Comparison of ENCODE assay signal across 22 cellular contexts in the genomic region with DNA sequence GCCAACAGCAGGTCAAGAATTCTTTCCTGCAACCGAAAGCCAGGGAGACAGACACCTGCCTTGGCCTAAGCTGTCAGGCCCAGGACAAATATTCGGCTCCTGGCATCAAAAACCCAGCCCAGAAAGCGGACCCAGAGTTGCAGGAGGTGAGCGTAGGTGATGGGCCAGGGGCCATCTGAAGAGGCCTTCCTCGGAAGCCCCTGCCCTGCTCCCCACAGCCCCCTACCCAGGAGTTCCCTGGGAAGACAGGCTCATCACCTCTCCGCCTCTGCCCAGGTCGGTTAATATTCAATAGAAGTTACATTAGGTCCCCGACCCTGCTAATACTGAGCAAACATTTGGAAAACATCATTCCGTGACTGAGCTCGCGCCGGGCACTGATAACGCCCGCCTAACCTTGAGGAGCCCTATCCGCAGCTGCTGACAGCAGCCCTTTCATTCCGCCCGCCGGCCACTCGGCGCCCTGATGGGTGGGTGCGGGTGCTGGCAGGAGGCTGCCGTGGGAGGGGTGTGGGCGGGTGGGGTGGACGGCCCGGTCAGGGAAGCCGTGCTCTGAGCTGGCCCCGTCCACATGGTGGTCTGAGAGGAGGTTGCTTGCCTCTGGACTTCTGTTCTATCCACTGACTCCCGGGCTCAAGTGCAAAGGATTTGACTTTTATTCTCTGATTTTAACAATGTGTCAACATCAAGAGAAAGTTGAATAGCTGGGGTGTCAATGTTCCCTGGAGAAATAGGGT. TPM values are rescaled to one million over a fixed set of nuclear protein-coding genes. Genes with fewer than 3 reads are reported as not detected.
DNase-seq lines count a peak whose midpoint lies in the region; ATAC-seq and TF ChIP-seq lines count a peak whose summit lies in the region.
"Had no signal": no experiment of that assay in that cellular context is flagged by ENCODE, and none has a peak within 500 bp of the region (broad histone marks: within the 10 kb centered on the region; RNA-seq: fewer than 3 reads in every experiment).

No MANE protein-coding gene starts in this region.

- H3K4me1 Mint-ChIP-seq in nephron, result peaks cover 14% of the 10 kb centered on the region
- no peaks in the 10 kb centered on the region for H3K4me1 Mint-ChIP-seq in T-helper 17 cell
- H3K4me1 Mint-ChIP-seq: CD4-positive, alpha-beta memory T cell; IgD-negative memory B cell had no signal

- H3K36me3 Mint-ChIP-seq in nephron (ENCODE audit: low read depth) (peaks cover 4% of the 10 kb centered on the region), T-helper 17 cell (ENCODE audit: low read depth) (no peaks in the 10 kb centered on the region)
- H3K36me3 Mint-ChIP-seq: CD4-positive, alpha-beta memory T cell; IgD-negative memory B cell had no signal

- peak; percentile 48 to 62 (median 50) for DNase-seq in body of pancreas
- DNase-seq in Right ventricle myocardium inferior (ENCODE audit: missing footprints), result no peak
- DNase-seq in GM10248 (ENCODE audit: extremely low spot score), result no peak
- no peak for DNase-seq in T-helper 17 cell
- DNase-seq: CD4-positive, alpha-beta memory T cell; DMS53; EL; Karpas-422; NCI-H1417 treated with DMSO at 0.1 percent for 48 hours; NCI-H187 treated with DMSO at 0.1 percent for 48 hours; NCI-H2227 treated with DMSO at 0.1 percent for 48 hours; NCI-H524; PC-9; SJCRH30 had no signal

- ATAC-seq in body of pancreas, result peak; percentile 69
- ATAC-seq in Right ventricle myocardium inferior, result no peak
- ATAC-seq in HG02759 (IDR thresholded peaks at IDR 0.05; ENCODE audit: unreplicated experiment), result no peak
- no peak for ATAC-seq in T-helper 17 cell

- no peaks in the 10 kb centered on the region for H3K9me3 Mint-ChIP-seq in nephron
- H3K9me3 Mint-ChIP-seq: CD4-positive, alpha-beta memory T cell; IgD-negative memory B cell had no signal

- peak overlapping the region; percentile 68 to 77 (median 75) for H3K27ac Mint-ChIP-seq in nephron
- H3K27ac Mint-ChIP-seq in T-helper 17 cell, result no peak overlapping the region
- H3K27ac Mint-ChIP-seq: CD4-positive, alpha-beta memory T cell had no signal

- no peaks in the 10 kb centered on the region for H3K36me3 ChIP-seq in HUES48 (ENCODE audit: control insufficient read depth, insufficient read depth, low read length)
- peaks cover 0 to 6% of the 10 kb centered on the region in 2 donors for H3K36me3 ChIP-seq in body of pancreas (replicated peaks in 1 of 2; ENCODE audit: insufficient read depth in 1 of 2, low read depth in 2 of 2)
- peaks cover 9 to 39% (median 32%) of the 10 kb centered on the region in 4 donors for H3K36me3 ChIP-seq in liver (ENCODE audit: control insufficient read depth in 4 of 4, insufficient read depth in 3 of 4, low read depth in 1 of 4, low read length in 3 of 4)
- H3K36me3 ChIP-seq: BLaER1, SJCRH30 had no signal

- H3K27me3 ChIP-seq in HUES48 (ENCODE audit: control insufficient read depth, insufficient read depth, low read length) (no peaks in the 10 kb centered on the region), body of pancreas (no peaks in the 10 kb centered on the region), liver (ENCODE audit: control insufficient read depth in 4 of 4, insufficient read depth in 4 of 4, low read length in 3 of 4) (no peaks in the 10 kb centered on the region)
- H3K27me3 ChIP-seq: BLaER1 had no signal

- no peaks in the 10 kb centered on the region for H3K4me1 ChIP-seq in HUES48 (ENCODE audit: control insufficient read depth, insufficient read depth, low read length)
- peaks cover 23% of the 10 kb centered on the region for H3K4me1 ChIP-seq in body of pancreas
- peaks cover 28 to 90% (median 56%) of the 10 kb centered on the region in 4 donors for H3K4me1 ChIP-seq in liver (ENCODE audit: control insufficient read depth in 4 of 4, insufficient read depth in 4 of 4, low read length in 3 of 4)
- H3K4me1 ChIP-seq: BLaER1, SJCRH30 had no signal

- TF ChIP-seq POLR2A in body of pancreas (IDR thresholded peaks at IDR 0.05), result no peak

- intact Hi-C loops in body of pancreas (cut with DNase I) (no loop called here), Right ventricle myocardium inferior (cut with DNase I) (no loop called here)

- WGBS in body of pancreas, 2 donors, result 19 to 20% methylated on average over 6 to 28 of the region's 28 CpGs
- WGBS in liver, result 33% methylated on average over 28 of the region's 28 CpGs

- H3K9ac ChIP-seq in HUES48 (ENCODE audit: low read depth, low read length) (no peak overlapping the region), liver (ENCODE audit: low read depth in 1 of 2, low read length in 2 of 2) (peak overlapping the region; percentile 80 to 92)
- H3K9ac ChIP-seq: BLaER1 had no signal

- H3K4me3 Mint-ChIP-seq in nephron, result no peak overlapping the region
- no peak overlapping the region for H3K4me3 Mint-ChIP-seq in T-helper 17 cell
- H3K4me3 Mint-ChIP-seq: CD4-positive, alpha-beta memory T cell had no signal

- H3K9me3 ChIP-seq in HUES48 (ENCODE audit: control insufficient read depth, insufficient read depth, low read length), result no peaks in the 10 kb centered on the region
- H3K9me3 ChIP-seq in body of pancreas, result no peaks in the 10 kb centered on the region
- no peaks in the 10 kb centered on the region for H3K9me3 ChIP-seq in liver (ENCODE audit: control insufficient read depth in 4 of 4, low read length in 3 of 4)
- H3K9me3 ChIP-seq in T-helper 17 cell (ENCODE audit: control insufficient read depth, low read length, poor library complexity, severe bottlenecking), result no peaks in the 10 kb centered on the region
- H3K9me3 ChIP-seq: BLaER1, SJCRH30 had no signal

- TF ChIP-seq CTCF in body of pancreas (IDR thresholded peaks at IDR 0.05) (no peak), liver (IDR thresholded peaks at IDR 0.05; ENCODE audit: low read depth, low read length, missing input control) (no peak), nephron (IDR thresholded peaks at IDR 0.05; ENCODE audit: unreplicated experiment in 3 of 3) (no peak), GM10248 (IDR thresholded peaks at IDR 0.05; ENCODE audit: control extremely low read depth, extremely low read depth, low read depth, missing control alignments) (no peak)

- peaks cover 8% of the 10 kb centered on the region for H3K27me3 Mint-ChIP-seq in nephron (ENCODE audit: low read depth)
- H3K27me3 Mint-ChIP-seq in T-helper 17 cell, result peaks cover 38% of the 10 kb centered on the region

- peak; percentile 25 to 48 for TF ChIP-seq RAD21 in liver (IDR thresholded peaks at IDR 0.05)

- H3K4me3 ChIP-seq in HUES48 (ENCODE audit: low read depth, low read length), result no peak overlapping the region
- no peak overlapping the region for H3K4me3 ChIP-seq in body of pancreas
- no peak overlapping the region for H3K4me3 ChIP-seq in liver (ENCODE audit: low read depth in 1 of 3, low read length in 3 of 3)
- H3K4me3 ChIP-seq: BLaER1, PC-9, SJCRH30 had no signal

- POLR2A ChIA-PET in GM10248 (lab: Yijun Ruan, JAX), result no interaction called here

- CTCF ChIA-PET in GM10248 (lab: Yijun Ruan, JAX), result interaction anchor here (1.4 kb wide), 1 partner anchor 37 kb away, joined by 3 read pairs; no protein-coding TSS in a partner anchor

- H3K27ac ChIP-seq in HUES48 (ENCODE audit: low read depth, low read length), result peak overlapping the region; percentile 37
- peak overlapping the region in 3 of 4 donors; percentile 15 to 55 (median 24) for H3K27ac ChIP-seq in body of pancreas
- H3K27ac ChIP-seq in liver (ENCODE audit: low read depth in 1 of 2, low read length in 2 of 2), result peak overlapping the region; percentile 91 to 93
- H3K27ac ChIP-seq: BLaER1, PC-9, SJCRH30 had no signal

TF ChIP-seq in liver, 16 proteins besides CTCF, POLR2A, EP300 and RAD21:
- TF ChIP-seq JUND (IDR thresholded peaks at IDR 0.05) (peak in 1 of 2 donors; percentile 54), YY1 (IDR thresholded peaks at IDR 0.05) (peak; percentile 47), HNF4A (conservative IDR thresholded peaks at IDR 0.05) (peak; percentile 24 to 61), TAF1 (conservative IDR thresholded peaks at IDR 0.05) (peak; percentile 35), RXRA (IDR thresholded peaks at IDR 0.05) (peak; percentile 88 to 89), NR2F2 (IDR thresholded peaks at IDR 0.05) (no peak), SP1 (IDR thresholded peaks at IDR 0.05) (peak; percentile 77)
- TF ChIP-seq, protein P1, sequence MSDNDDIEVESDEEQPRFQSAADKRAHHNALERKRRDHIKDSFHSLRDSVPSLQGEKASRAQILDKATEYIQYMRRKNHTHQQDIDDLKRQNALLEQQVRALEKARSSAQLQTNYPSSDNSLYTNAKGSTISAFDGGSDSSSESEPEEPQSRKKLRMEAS (IDR thresholded peaks at IDR 0.05), result peak; percentile 39
- TF ChIP-seq, protein P2, sequence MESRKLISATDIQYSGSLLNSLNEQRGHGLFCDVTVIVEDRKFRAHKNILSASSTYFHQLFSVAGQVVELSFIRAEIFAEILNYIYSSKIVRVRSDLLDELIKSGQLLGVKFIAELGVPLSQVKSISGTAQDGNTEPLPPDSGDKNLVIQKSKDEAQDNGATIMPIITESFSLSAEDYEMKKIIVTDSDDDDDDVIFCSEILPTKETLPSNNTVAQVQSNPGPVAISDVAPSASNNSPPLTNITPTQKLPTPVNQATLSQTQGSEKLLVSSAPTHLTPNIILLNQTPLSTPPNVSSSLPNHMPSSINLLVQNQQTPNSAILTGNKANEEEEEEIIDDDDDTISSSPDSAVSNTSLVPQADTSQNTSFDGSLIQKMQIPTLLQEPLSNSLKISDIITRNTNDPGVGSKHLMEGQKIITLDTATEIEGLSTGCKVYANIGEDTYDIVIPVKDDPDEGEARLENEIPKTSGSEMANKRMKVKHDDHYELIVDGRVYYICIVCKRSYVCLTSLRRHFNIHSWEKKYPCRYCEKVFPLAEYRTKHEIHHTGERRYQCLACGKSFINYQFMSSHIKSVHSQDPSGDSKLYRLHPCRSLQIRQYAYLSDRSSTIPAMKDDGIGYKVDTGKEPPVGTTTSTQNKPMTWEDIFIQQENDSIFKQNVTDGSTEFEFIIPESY (IDR thresholded peaks at IDR 0.05), result no peak

RNA-seq across cellular contexts. Expression of gene HNF4A, which starts 55.7 kb away (rescaled TPM):
- total RNA-seq in body of pancreas (10 to 100 TPM; 28.3 to 28.5 TPM), liver (100 to 1,000 TPM in 1 of 2 donors, 10 to 100 TPM in 1; 51.7 to 171 TPM), Right ventricle myocardium inferior (not detected), T-helper 17 cell (not detected)
- 100 to 1,000 TPM in 1 of 2 donors, 10 to 100 TPM in 1; 52.3 to 120 TPM for polyA plus RNA-seq in liver
- total RNA-seq: CD4-positive, alpha-beta memory T cell; H1; MCF 10A; SJCRH30 had no signal
- polyA plus RNA-seq: CD4-positive, alpha-beta memory T cell; IgD-negative memory B cell had no signal

Comparison
In these comparisons a context has a peak if more than half of its experiments do, and no peak if none do; other contexts are left out.
1. H3K27ac ChIP-seq: peak in every context shown above with its lines; median percentile 92 in liver; 37 in HUES48; 24 in body of pancreas.
2. DNase-seq: peak in body of pancreas (4 of 4); none in Right ventricle myocardium inferior (single experiment), GM10248 (single experiment) and T-helper 17 cell (0 of 3).
3. RNA of gene HNF4A, which starts 55.7 kb away (total RNA-seq): 51.7 to 171 TPM in liver and 28.3 to 28.5 TPM in body of pancreas; not detected in Right ventricle myocardium inferior (single experiment) and not detected in T-helper 17 cell; every median in the first group is over 10 times any median in the second.